In genomic region chr10:114762811-114763210, GRCh38 we compare ENCODE assay signal across 26 cellular contexts.
"Had no signal": no experiment of that assay in that cellular context is flagged by ENCODE, and none has a peak within 500 bp of the region (broad histone marks: within the 10 kb centered on the region; RNA-seq: fewer than 3 reads in every experiment).

No MANE protein-coding gene starts in this region.

- H3K9me3 ChIP-seq: ascending aorta, esophagus squamous epithelium, gastroesophageal sphincter had no signal

- H3K4me3 ChIP-seq: ascending aorta, esophagus squamous epithelium, gastroesophageal sphincter had no signal

- H3K27ac ChIP-seq: ascending aorta, epithelial cell of prostate, esophagus squamous epithelium, gastroesophageal sphincter had no signal

- DNase-seq: activated CD4-positive, alpha-beta memory T cell treated with anti-CD3 and anti-CD28 coated beads for 36 hours; activated CD4-positive, alpha-beta T cell treated with anti-CD3 and anti-CD28 coated beads for 36 hours; activated CD4-positive, alpha-beta T cell treated with anti-CD3 and anti-CD28 coated beads, Interleukin-2, amount 10 ng/mL, durations not matched to agents 24 days and 14 days; activated CD4-positive, CD25-positive, alpha-beta regulatory T cell; activated CD4-positive, CD25-positive, alpha-beta regulatory T cell treated with anti-CD3 and anti-CD28 coated beads, Interleukin-2, amount 50 U/mL, for 72 hours; activated CD8-positive, alpha-beta memory T cell treated with anti-CD3 and anti-CD28 coated beads, Interleukin-2, amount 50 U/mL, for 48 hours; activated CD8-positive, alpha-beta T cell treated with anti-CD3 and anti-CD28 coated beads, Interleukin-2, amount 10 ng/mL, durations not matched to agents 7 days and 5 days; activated gamma-delta T cell; activated naive CD4-positive, alpha-beta T cell; activated naive CD4-positive, alpha-beta T cell treated with anti-CD3 and anti-CD28 coated beads, Interleukin-2, amount 10 ng/mL, durations not matched to agents 7 days and 5 days; activated naive CD8-positive, alpha-beta T cell treated with anti-CD3 and anti-CD28 coated beads, Interleukin-2, amount 10 ng/mL, durations not matched to agents 7 days and 5 days; activated T-cell treated with anti-CD3 and anti-CD28 coated beads for 4 hours; activated T-cell treated with anti-CD3 and anti-CD28 coated beads, Interleukin-2, amount 50 U/mL, for 24 hours; activated T-cell treated with anti-CD3 and anti-CD28 coated beads, Interleukin-2, amount 50 U/mL, for 72 hours; caudate nucleus; cortex of kidney; dermis blood vessel endothelial cell; effector CD4-positive, alpha-beta T cell; effector memory CD8-positive, alpha-beta T cell; esophagus squamous epithelium; foreskin melanocyte; T-helper 2 cell had no signal

- ATAC-seq: activated CD4-positive, alpha-beta T cell treated with anti-CD3 and anti-CD28 coated beads for 36 hours; activated CD8-positive, alpha-beta T cell treated with anti-CD3 and anti-CD28 coated beads, Interleukin-2, amount 10 ng/mL, durations not matched to agents 7 days and 5 days; activated naive CD4-positive, alpha-beta T cell treated with anti-CD3 and anti-CD28 coated beads, Interleukin-2, amount 50 U/mL, for 72 hours; activated T-cell treated with anti-CD3 and anti-CD28 coated beads, Interleukin-2, amount 50 U/mL, for 72 hours; effector memory CD8-positive, alpha-beta T cell; gastroesophageal sphincter had no signal

- H3K36me3 ChIP-seq: ascending aorta, esophagus squamous epithelium, gastroesophageal sphincter had no signal

- H3K27me3 ChIP-seq: ascending aorta had no signal
